In the genomic region with DNA sequence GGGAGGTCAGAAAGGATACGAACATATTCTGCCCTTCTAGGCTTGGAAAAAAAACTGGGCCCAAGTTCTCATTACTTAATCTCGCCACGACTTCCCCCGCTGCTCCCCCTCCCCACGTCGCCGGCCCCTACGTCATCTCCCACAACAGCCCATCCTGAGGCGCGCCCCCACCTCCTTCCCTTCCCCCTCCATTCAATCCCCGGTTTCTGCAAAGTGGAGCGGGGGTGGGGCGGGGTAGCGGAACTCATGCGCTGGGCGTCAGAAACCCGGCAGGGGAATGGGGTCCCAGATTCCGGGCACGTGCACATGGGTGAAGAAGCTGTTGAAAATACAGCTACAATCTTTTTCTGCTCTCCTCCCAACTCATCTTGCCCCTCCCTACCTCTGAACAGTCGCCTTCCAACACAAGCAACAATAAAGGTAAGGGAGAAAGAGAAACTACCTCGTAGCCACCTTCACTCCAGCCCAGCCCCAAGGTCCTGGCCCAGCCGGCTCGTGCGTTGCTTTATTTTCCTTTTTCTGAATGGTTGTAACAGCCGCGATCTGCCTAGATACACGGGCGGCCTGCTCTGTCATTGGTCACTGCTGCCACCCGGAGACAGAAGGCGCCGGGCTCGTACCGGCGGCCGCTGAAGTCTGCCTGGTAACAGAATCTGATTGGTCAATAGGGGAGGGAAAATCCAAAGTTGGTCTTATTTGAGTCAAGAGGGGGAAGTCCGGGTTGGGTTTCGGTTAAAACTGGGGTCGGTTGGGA, we compare ENCODE assay signal across 1 cellular context.
TF ChIP-seq lines count a peak whose summit lies in the region.

Gene RFX5 (minus strand): TSS at position 484 of the 754 bp plus-strand sequence. CDS start 932 bp downstream, outside the sequence.

TF ChIP-seq in K562, 482 proteins besides CTCF, POLR2A, EP300 and RAD21 (continued from another document and continues in another):
- TF ChIP-seq THRB (CRISPR knock-in tag; conservative IDR thresholded peaks at IDR 0.05) (0 out of 2 replicates have a peak, but pooled peaks have one; percentile 31), KDM4B (IDR thresholded peaks at IDR 0.05; ENCODE audit: borderline replicate concordance in 2 of 2, low read depth in 1 of 2) (peak in 1 of 2 experiments; percentile 89; a peak in 2 of 4 replicates), RFX5 (IDR thresholded peaks at IDR 0.05; ENCODE audit: low read depth, low read length) (peak; percentile 98), GABPA (tag; conservative IDR thresholded peaks at IDR 0.05; ENCODE audit: low read depth) (peak; percentile 56), CHD2 (IDR thresholded peaks at IDR 0.05; ENCODE audit: low read depth, low read length) (peak; percentile 52; the same call in 1 of the 2 replicates), RAD51 (IDR thresholded peaks at IDR 0.05; ENCODE audit: borderline replicate concordance, low read depth) (peak; percentile 48; the same call in 1 of the 2 replicates), PTTG1 (tag; IDR thresholded peaks at IDR 0.05; ENCODE audit: low read depth) (no peak), BMI1 (IDR thresholded peaks at IDR 0.05; ENCODE audit: low read length) (no peak), SMARCA4 (IDR thresholded peaks at IDR 0.05) (peak; percentile 49; the same call in 1 of the 2 replicates), SPI1 (IDR thresholded peaks at IDR 0.05; ENCODE audit: borderline replicate concordance, low read depth, low read length) (0 out of 2 replicates have a peak, but pooled peaks have one; percentile 48), ETV6 (IDR thresholded peaks at IDR 0.05; ENCODE audit: borderline replicate concordance in 1 of 2, low read depth in 2 of 2, low read length in 1 of 2) (no peak), ETV6 (CRISPR knock-in tag; IDR thresholded peaks at IDR 0.05; ENCODE audit: borderline replicate concordance) (no peak), PHF8 (IDR thresholded peaks at IDR 0.05; ENCODE audit: borderline replicate concordance, low read length) (peak; percentile 65), HDGF (IDR thresholded peaks at IDR 0.05) (no peak), STAT6 (CRISPR knock-in tag; IDR thresholded peaks at IDR 0.05) (0 out of 2 replicates have a peak, but pooled peaks have one; percentile 22), ETV1 (tag; conservative IDR thresholded peaks at IDR 0.05; ENCODE audit: low read depth) (peak; percentile 68), SMARCE1 (IDR thresholded peaks at IDR 0.05) (peak; percentile 73), CHCHD3 (CRISPR knock-in tag; IDR thresholded peaks at IDR 0.05) (0 out of 2 replicates have a peak, but pooled peaks have one; percentile 19), ATF7 (IDR thresholded peaks at IDR 0.05) (peak; percentile 92), HMG20B (CRISPR knock-in tag; IDR thresholded peaks at IDR 0.05) (no peak), RBFOX2 (IDR thresholded peaks at IDR 0.05; ENCODE audit: low read depth, low read length) (peak; percentile 84), ZFX (CRISPR knock-in tag; IDR thresholded peaks at IDR 0.05) (peak; percentile 71), ZFP36 (IDR thresholded peaks at IDR 0.05; ENCODE audit: low read depth, low read length, partially characterized antibody) (no peak), NFRKB (IDR thresholded peaks at IDR 0.05; ENCODE audit: low read depth) (peak; percentile 56; the same call in 1 of the 2 replicates), MCM7 (IDR thresholded peaks at IDR 0.05) (no peak), ZNF354B (CRISPR knock-in tag; IDR thresholded peaks at IDR 0.05) (no peak), ZNF507 (tag; conservative IDR thresholded peaks at IDR 0.05) (no peak), NFIC (IDR thresholded peaks at IDR 0.05) (peak; percentile 33), PBX2 (CRISPR knock-in tag; IDR thresholded peaks at IDR 0.05; ENCODE audit: low read depth) (no peak), PBX2 (tag; conservative IDR thresholded peaks at IDR 0.05; ENCODE audit: low read depth) (no peak), ILK (tag; IDR thresholded peaks at IDR 0.05; ENCODE audit: borderline replicate concordance, low read depth) (no peak), ARNT (IDR thresholded peaks at IDR 0.05) (0 out of 4 replicates have a peak, but pooled peaks of 1 of the 2 experiments have one; percentile 29), NR4A1 (CRISPR knock-in tag; IDR thresholded peaks at IDR 0.05) (no peak), NR4A1 (tag; IDR thresholded peaks at IDR 0.05) (0 out of 2 replicates have a peak, but pooled peaks have one; percentile 17), OTX1 (CRISPR knock-in tag; IDR thresholded peaks at IDR 0.05) (peak; percentile 72; the same call in 1 of the 2 replicates), LCOR (CRISPR knock-in tag; IDR thresholded peaks at IDR 0.05) (peak; percentile 33; the same call in 1 of the 2 replicates), CREM (IDR thresholded peaks at IDR 0.05; ENCODE audit: low read depth) (peak; percentile 95), POLR2G (IDR thresholded peaks at IDR 0.05; ENCODE audit: low read depth, low read length) (peak; percentile 82), PKNOX1 (IDR thresholded peaks at IDR 0.05) (0 out of 2 replicates have a peak, but pooled peaks have one; percentile 4), MXI1 (IDR thresholded peaks at IDR 0.05; ENCODE audit: low read depth, low read length) (0 out of 2 replicates have a peak, but pooled peaks have one; percentile 14)
- TF ChIP-seq, protein P1, sequence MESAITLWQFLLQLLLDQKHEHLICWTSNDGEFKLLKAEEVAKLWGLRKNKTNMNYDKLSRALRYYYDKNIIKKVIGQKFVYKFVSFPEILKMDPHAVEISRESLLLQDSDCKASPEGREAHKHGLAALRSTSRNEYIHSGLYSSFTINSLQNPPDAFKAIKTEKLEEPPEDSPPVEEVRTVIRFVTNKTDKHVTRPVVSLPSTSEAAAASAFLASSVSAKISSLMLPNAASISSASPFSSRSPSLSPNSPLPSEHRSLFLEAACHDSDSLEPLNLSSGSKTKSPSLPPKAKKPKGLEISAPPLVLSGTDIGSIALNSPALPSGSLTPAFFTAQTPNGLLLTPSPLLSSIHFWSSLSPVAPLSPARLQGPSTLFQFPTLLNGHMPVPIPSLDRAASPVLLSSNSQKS (CRISPR knock-in tag; IDR thresholded peaks at IDR 0.05), result no peak
- TF ChIP-seq, protein P2, sequence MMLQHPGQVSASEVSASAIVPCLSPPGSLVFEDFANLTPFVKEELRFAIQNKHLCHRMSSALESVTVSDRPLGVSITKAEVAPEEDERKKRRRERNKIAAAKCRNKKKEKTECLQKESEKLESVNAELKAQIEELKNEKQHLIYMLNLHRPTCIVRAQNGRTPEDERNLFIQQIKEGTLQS (IDR thresholded peaks at IDR 0.05), result peak; percentile 54; the same call in 1 of the 2 replicates
- TF ChIP-seq, protein P2 (CRISPR knock-in tag; conservative IDR thresholded peaks at IDR 0.05), result no peak
- TF ChIP-seq, protein P3, sequence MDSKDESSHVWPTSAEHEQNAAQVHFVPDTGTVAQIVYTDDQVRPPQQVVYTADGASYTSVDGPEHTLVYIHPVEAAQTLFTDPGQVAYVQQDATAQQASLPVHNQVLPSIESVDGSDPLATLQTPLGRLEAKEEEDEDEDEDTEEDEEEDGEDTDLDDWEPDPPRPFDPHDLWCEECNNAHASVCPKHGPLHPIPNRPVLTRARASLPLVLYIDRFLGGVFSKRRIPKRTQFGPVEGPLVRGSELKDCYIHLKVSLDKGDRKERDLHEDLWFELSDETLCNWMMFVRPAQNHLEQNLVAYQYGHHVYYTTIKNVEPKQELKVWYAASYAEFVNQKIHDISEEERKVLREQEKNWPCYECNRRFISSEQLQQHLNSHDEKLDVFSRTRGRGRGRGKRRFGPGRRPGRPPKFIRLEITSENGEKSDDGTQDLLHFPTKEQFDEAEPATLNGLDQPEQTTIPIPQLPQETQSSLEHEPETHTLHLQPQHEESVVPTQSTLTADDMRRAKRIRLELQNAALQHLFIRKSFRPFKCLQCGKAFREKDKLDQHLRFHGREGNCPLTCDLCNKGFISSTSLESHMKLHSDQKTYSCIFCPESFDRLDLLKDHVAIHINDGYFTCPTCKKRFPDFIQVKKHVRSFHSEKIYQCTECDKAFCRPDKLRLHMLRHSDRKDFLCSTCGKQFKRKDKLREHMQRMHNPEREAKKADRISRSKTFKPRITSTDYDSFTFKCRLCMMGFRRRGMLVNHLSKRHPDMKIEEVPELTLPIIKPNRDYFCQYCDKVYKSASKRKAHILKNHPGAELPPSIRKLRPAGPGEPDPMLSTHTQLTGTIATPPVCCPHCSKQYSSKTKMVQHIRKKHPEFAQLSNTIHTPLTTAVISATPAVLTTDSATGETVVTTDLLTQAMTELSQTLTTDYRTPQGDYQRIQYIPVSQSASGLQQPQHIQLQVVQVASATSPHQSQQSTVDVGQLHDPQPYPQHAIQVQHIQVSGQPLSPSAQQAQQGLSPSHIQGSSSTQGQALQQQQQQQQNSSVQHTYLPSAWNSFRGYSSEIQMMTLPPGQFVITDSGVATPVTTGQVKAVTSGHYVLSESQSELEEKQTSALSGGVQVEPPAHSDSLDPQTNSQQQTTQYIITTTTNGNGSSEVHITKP (IDR thresholded peaks at IDR 0.05; ENCODE audit: partially characterized antibody), result peak; percentile 96
- TF ChIP-seq, protein P4, sequence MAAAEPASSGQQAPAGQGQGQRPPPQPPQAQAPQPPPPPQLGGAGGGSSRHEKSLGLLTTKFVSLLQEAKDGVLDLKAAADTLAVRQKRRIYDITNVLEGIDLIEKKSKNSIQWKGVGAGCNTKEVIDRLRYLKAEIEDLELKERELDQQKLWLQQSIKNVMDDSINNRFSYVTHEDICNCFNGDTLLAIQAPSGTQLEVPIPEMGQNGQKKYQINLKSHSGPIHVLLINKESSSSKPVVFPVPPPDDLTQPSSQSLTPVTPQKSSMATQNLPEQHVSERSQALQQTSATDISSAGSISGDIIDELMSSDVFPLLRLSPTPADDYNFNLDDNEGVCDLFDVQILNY (CRISPR knock-in tag; IDR thresholded peaks at IDR 0.05), result 0 out of 2 replicates have a peak, but pooled peaks have one; percentile 64
- TF ChIP-seq, protein P5, sequence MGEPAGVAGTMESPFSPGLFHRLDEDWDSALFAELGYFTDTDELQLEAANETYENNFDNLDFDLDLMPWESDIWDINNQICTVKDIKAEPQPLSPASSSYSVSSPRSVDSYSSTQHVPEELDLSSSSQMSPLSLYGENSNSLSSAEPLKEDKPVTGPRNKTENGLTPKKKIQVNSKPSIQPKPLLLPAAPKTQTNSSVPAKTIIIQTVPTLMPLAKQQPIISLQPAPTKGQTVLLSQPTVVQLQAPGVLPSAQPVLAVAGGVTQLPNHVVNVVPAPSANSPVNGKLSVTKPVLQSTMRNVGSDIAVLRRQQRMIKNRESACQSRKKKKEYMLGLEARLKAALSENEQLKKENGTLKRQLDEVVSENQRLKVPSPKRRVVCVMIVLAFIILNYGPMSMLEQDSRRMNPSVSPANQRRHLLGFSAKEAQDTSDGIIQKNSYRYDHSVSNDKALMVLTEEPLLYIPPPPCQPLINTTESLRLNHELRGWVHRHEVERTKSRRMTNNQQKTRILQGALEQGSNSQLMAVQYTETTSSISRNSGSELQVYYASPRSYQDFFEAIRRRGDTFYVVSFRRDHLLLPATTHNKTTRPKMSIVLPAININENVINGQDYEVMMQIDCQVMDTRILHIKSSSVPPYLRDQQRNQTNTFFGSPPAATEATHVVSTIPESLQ (CRISPR knock-in tag; IDR thresholded peaks at IDR 0.05), result no peak
